12 cellular contexts compared by ENCODE assay signal in the genomic region with DNA sequence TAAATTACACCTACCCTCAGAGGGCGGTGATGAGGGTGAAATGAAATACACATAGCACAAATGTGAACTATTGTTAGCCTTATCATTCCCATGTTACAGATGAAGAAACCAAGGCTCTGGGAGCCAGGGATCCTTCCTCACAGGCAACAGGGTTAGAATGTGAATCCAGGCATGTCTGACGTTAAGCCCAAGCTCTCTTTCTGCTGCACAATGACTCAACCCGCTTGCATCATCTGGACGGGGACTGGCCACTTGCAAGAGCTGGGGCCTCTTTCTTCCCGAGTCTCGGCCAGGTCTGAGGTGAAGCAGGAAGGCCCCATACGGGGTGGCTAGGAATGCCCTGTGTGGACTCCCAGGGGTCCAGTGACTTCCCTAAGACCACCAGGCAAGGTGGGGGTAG.
DNase-seq lines count a peak whose midpoint lies in the region; ATAC-seq and TF ChIP-seq lines count a peak whose summit lies in the region.
"Had no signal": no experiment of that assay in that cellular context is flagged by ENCODE, and none has a peak within 500 bp of the region (broad histone marks: within the 10 kb centered on the region; RNA-seq: fewer than 3 reads in every experiment).

No MANE protein-coding gene starts in this region.

- no peaks in the 10 kb centered on the region for H3K9me3 Mint-ChIP-seq in activated naive CD8-positive, alpha-beta T cell treated with anti-CD3 and anti-CD28 coated beads, Interleukin-2, amount 50 U/mL, for 24 hours
- H3K9me3 Mint-ChIP-seq: activated B cell treated with CpG ODN at 0.5 μM for 24 hours; activated naive CD4-positive, alpha-beta T cell treated with anti-CD3 and anti-CD28 coated beads for 36 hours had no signal

- H3K4me3 ChIP-seq in AG04449 (ENCODE audit: low read depth, low read length), result no peak overlapping the region
- H3K4me3 ChIP-seq: upper lobe of left lung had no signal

- H3K4me1 Mint-ChIP-seq in activated naive CD8-positive, alpha-beta T cell treated with anti-CD3 and anti-CD28 coated beads, Interleukin-2, amount 50 U/mL, for 24 hours, result peaks cover 34% of the 10 kb centered on the region

- no peak for ATAC-seq in GM18861 (IDR thresholded peaks at IDR 0.05; ENCODE audit: unreplicated experiment)
- no peak for ATAC-seq in activated naive CD8-positive, alpha-beta T cell treated with anti-CD3 and anti-CD28 coated beads, Interleukin-2, amount 50 U/mL, for 24 hours

- DNase-seq in AG04449 (ENCODE audit: low read depth, low spot score) (peak; percentile 82), HPDE6-E6E7 (ENCODE audit: extremely low spot score) (peak; percentile 94), SKM-1 treated with dmso at 0.1 percent for 144 hours (lab: John Stamatoyannopoulos, UW; ENCODE audit: unreplicated experiment) (peak; percentile 36), hepatic stellate cell (ENCODE audit: low spot score) (peak; percentile 41), DMS79 treated with DMSO at 0.1 percent for 48 hours (lab: John Stamatoyannopoulos, UW) (no peak), NCI-H748 treated with DMSO at 0.1 percent for 48 hours (lab: John Stamatoyannopoulos, UW) (no peak)
- no peak for DNase-seq in activated naive CD8-positive, alpha-beta T cell treated with anti-CD3 and anti-CD28 coated beads, Interleukin-2, amount 50 U/mL, for 24 hours
- DNase-seq: activated B cell treated with CpG ODN at 0.5 μM for 24 hours; activated naive CD4-positive, alpha-beta T cell treated with anti-CD3 and anti-CD28 coated beads for 36 hours; NCI-H524 had no signal

- TF ChIP-seq CTCF in AG04449 (IDR thresholded peaks at IDR 0.05; ENCODE audit: insufficient read depth, low read length, missing control alignments), result no peak

- H3K27ac Mint-ChIP-seq in activated naive CD8-positive, alpha-beta T cell treated with anti-CD3 and anti-CD28 coated beads, Interleukin-2, amount 50 U/mL, for 24 hours, result no peak overlapping the region
- H3K27ac Mint-ChIP-seq: activated B cell treated with CpG ODN at 0.5 μM for 24 hours had no signal

- CTCF ChIA-PET in AG04449 (lab: Yijun Ruan, JAX), result interaction anchor here (1.0 kb wide), 1 partner anchor 23 kb away, joined by 3 read pairs; no protein-coding TSS in a partner anchor

- H3K4me3 Mint-ChIP-seq in activated naive CD8-positive, alpha-beta T cell treated with anti-CD3 and anti-CD28 coated beads, Interleukin-2, amount 50 U/mL, for 24 hours, result no peak overlapping the region
- H3K4me3 Mint-ChIP-seq: activated B cell treated with CpG ODN at 0.5 μM for 24 hours; activated naive CD4-positive, alpha-beta T cell treated with anti-CD3 and anti-CD28 coated beads for 36 hours had no signal

- no peaks in the 10 kb centered on the region for H3K27me3 Mint-ChIP-seq in activated naive CD8-positive, alpha-beta T cell treated with anti-CD3 and anti-CD28 coated beads, Interleukin-2, amount 50 U/mL, for 24 hours
- H3K27me3 Mint-ChIP-seq: activated B cell treated with CpG ODN at 0.5 μM for 24 hours had no signal

- H3K36me3 Mint-ChIP-seq in activated naive CD8-positive, alpha-beta T cell treated with anti-CD3 and anti-CD28 coated beads, Interleukin-2, amount 50 U/mL, for 24 hours (ENCODE audit: low read depth), result peaks cover 13% of the 10 kb centered on the region

- POLR2A ChIA-PET in AG04449 (lab: Yijun Ruan, JAX), result no interaction called here

Comparison
In these comparisons a context has a peak if more than half of its experiments do, and no peak if none do; other contexts are left out.
1. DNase-seq: peak in AG04449 (single experiment), HPDE6-E6E7 (single experiment), SKM-1 treated with dmso at 0.1 percent for 144 hours (single experiment) and hepatic stellate cell (single experiment); none in DMS79 treated with DMSO at 0.1 percent for 48 hours (single experiment), activated naive CD8-positive, alpha-beta T cell treated with anti-CD3 and anti-CD28 coated beads, Interleukin-2, amount 50 U/mL, for 24 hours (single experiment) and NCI-H748 treated with DMSO at 0.1 percent for 48 hours (single experiment).